In the genomic region with DNA sequence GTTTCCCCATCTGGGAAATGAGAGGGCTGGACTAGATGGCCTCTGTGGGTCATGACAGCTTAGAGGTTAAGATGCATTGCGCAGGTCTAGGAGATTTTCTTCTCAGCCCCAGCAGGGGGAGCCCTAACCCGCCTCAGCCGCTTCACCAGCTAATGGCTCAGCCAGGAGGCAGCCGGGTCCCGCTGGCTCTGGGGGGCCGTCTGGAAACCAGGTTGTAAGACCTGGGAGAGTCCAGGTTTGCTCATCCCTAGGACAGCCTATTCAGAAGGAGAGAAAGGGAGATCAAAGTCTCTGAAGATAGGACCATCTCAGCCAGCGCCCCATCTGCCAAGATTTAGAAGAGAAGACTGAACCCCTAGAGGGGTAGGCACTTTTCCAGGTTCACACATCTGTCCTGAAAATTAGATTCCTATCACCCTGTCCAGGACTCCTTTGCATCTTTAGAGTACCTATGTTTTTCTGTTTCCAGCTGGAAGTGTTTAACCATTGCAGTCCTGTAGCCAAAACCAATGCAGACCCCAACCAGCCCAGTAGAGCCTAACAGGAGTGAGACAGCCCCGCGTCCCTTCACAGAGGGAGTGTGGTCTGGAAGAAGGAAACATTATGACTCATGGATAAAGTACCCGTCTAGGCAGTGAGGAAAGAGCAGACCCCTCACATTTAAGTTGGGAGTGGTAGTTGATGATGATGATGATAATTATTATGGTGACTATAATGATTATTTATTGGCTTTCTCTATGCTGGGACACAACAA, we compare ENCODE assay signal across 9 cellular contexts. TPM values are rescaled to one million over a fixed set of nuclear protein-coding genes. Genes with fewer than 3 reads are reported as not detected.
DNase-seq lines count a peak whose midpoint lies in the region; ATAC-seq, FAIRE-seq and TF ChIP-seq lines count a peak whose summit lies in the region.
"Had no signal": no experiment of that assay in that cellular context is flagged by ENCODE, and none has a peak within 500 bp of the region (broad histone marks: within the 10 kb centered on the region; RNA-seq: fewer than 3 reads in every experiment).

No MANE protein-coding gene starts in this region.

- peaks cover 2% of the 10 kb centered on the region for H3K27me3 Mint-ChIP-seq in astrocyte (ENCODE audit: low read depth, unreplicated experiment)

- no peak overlapping the region for H2AFZ ChIP-seq in astrocyte (ENCODE audit: low read depth, low read length)

- no peaks in the 10 kb centered on the region for H3K79me2 ChIP-seq in astrocyte (ENCODE audit: insufficient read depth, low read length)

- no peak overlapping the region for H3K4me3 ChIP-seq in astrocyte (ENCODE audit: insufficient read depth, low read depth, low read length)
- no peak overlapping the region for H3K4me3 ChIP-seq in skeletal muscle tissue (ENCODE audit: low read length in 3 of 3)
- H3K4me3 ChIP-seq: BLaER1 had no signal

- FAIRE-seq in astrocyte (lab: Jason Lieb, UNC): no peak

- H3K27me3 ChIP-seq in astrocyte (ENCODE audit: insufficient read depth, low read length): no peaks in the 10 kb centered on the region
- no peaks in the 10 kb centered on the region for H3K27me3 ChIP-seq in skeletal muscle tissue (ENCODE audit: control insufficient read depth in 3 of 3, insufficient read depth in 3 of 3, low read length in 3 of 3)
- H3K27me3 ChIP-seq: BLaER1 had no signal

- H3K9me3 Mint-ChIP-seq in astrocyte (ENCODE audit: unreplicated experiment): no peaks in the 10 kb centered on the region

- H3K9ac ChIP-seq in astrocyte (ENCODE audit: low read length): peak overlapping the region; percentile 49
- no peak overlapping the region for H3K9ac ChIP-seq in skeletal muscle tissue (ENCODE audit: low read depth in 1 of 3, low read length in 3 of 3)
- H3K9ac ChIP-seq: BLaER1 had no signal

- no peak overlapping the region for H3K4me3 Mint-ChIP-seq in astrocyte (ENCODE audit: unreplicated experiment)

- ATAC-seq in HG02798 (IDR thresholded peaks at IDR 0.05; ENCODE audit: poor library complexity, unreplicated experiment): peak; percentile 68

- H3K9me3 ChIP-seq in astrocyte (ENCODE audit: insufficient read depth, low read depth, low read length) (no peaks in the 10 kb centered on the region), skeletal muscle tissue (ENCODE audit: control insufficient read depth in 3 of 3, low read length in 3 of 3) (no peaks in the 10 kb centered on the region)
- H3K9me3 ChIP-seq: BLaER1 had no signal

- peak overlapping the region; percentile 70 for H3K27ac Mint-ChIP-seq in astrocyte (ENCODE audit: unreplicated experiment)

- H3K4me1 ChIP-seq in astrocyte (ENCODE audit: insufficient read depth, low read length): peaks cover 32% of the 10 kb centered on the region
- H3K4me1 ChIP-seq in skeletal muscle tissue (ENCODE audit: control insufficient read depth in 3 of 3, insufficient read depth in 3 of 3, low read length in 3 of 3): peaks cover 19 to 24% (median 21%) of the 10 kb centered on the region in 3 donors

- H4K20me1 ChIP-seq in astrocyte (ENCODE audit: insufficient read depth, low read length): peaks cover 32% of the 10 kb centered on the region
- H4K20me1 ChIP-seq: BLaER1 had no signal

- H3K36me3 Mint-ChIP-seq in astrocyte (ENCODE audit: low read depth, unreplicated experiment): peaks cover 15% of the 10 kb centered on the region

- peak overlapping the region; percentile 71 for H3K27ac ChIP-seq in astrocyte (ENCODE audit: low read depth, low read length)
- H3K27ac ChIP-seq in skeletal muscle tissue (ENCODE audit: low read depth, low read length): peak overlapping the region; percentile 17
- H3K27ac ChIP-seq: BLaER1 had no signal

- peak; percentile 43 for DNase-seq in DMS79 treated with DMSO at 0.1 percent for 48 hours (lab: John Stamatoyannopoulos, UW)
- no peak for DNase-seq in DMS79 (lab: John Stamatoyannopoulos, UW)
- DNase-seq in NCI-H146 treated with DMSO at 0.1 percent for 48 hours (lab: John Stamatoyannopoulos, UW; ENCODE audit: unreplicated experiment): peak; percentile 40
- DNase-seq in T-helper 9 cell: peak; percentile 78
- DNase-seq in astrocyte (ENCODE audit: low read depth): peak; percentile 70
- DNase-seq in hippocampal formation (lab: John Stamatoyannopoulos, UW): peak; percentile 54 to 83

- H3K4me2 ChIP-seq in astrocyte (ENCODE audit: low read length): peak overlapping the region; percentile 40
- H3K4me2 ChIP-seq: BLaER1 had no signal

- TF ChIP-seq CTCF in astrocyte (IDR thresholded peaks at IDR 0.05; ENCODE audit: insufficient read depth, low read depth, low read length): peak; percentile 75

- peaks cover 43% of the 10 kb centered on the region for H3K4me1 Mint-ChIP-seq in astrocyte (ENCODE audit: low read depth, unreplicated experiment)

- H3K36me3 ChIP-seq in astrocyte (ENCODE audit: insufficient read depth, low read length) (peaks cover 28% of the 10 kb centered on the region), skeletal muscle tissue (ENCODE audit: control insufficient read depth in 3 of 3, insufficient read depth in 3 of 3, low read length in 3 of 3) (peaks cover 5 to 23% (median 15%) of the 10 kb centered on the region in 3 donors)
- H3K36me3 ChIP-seq: BLaER1 had no signal

RNA-seq across cellular contexts. Expression of gene SPARC, which starts 27.5 kb away (rescaled TPM):
- total RNA-seq in astrocyte (15,667 and 20,724 TPM in 2 replicates), skeletal muscle tissue (1,314 TPM)

Comparison
In these comparisons a context has a peak if more than half of its experiments do, and no peak if none do; other contexts are left out.
1. RNA of gene SPARC, which starts 27.5 kb away (total RNA-seq): 15,667 to 20,724 TPM in astrocyte; 1,314 TPM in skeletal muscle tissue (single experiment); every median in the first group is over 10 times any median in the second.